Comparison of ENCODE assay signal across 20 cellular contexts in genomic region chr21:46239817-46240325, GRCh38.
"Had no signal": no experiment of that assay in that cellular context is flagged by ENCODE, and none has a peak within 500 bp of the region (broad histone marks: within the 10 kb centered on the region; RNA-seq: fewer than 3 reads in every experiment).

No MANE protein-coding gene starts in this region.

- ATAC-seq: heart right ventricle; left lung; pancreas; stimulated activated naive B cell treated with anti-CD40 and anti-IgM and Interleukin-4, amounts not matched to agents 10 μg/mL and 1 μg/mL and 100 μg/mL, for 72 hours; T-cell; upper lobe of right lung had no signal

- H3K9me3 ChIP-seq: esophagus squamous epithelium, heart right ventricle, left lung, neutrophil, pancreas, sigmoid colon, SK-N-SH, spleen, upper lobe of right lung had no signal

- DNase-seq: activated CD4-positive, alpha-beta T cell treated with anti-CD3 and anti-CD28 coated beads, Interleukin-2, amount 10 ng/mL, durations not matched to agents 24 days and 14 days; activated CD8-positive, alpha-beta memory T cell treated with anti-CD3 and anti-CD28 coated beads, Interleukin-2, amount 50 U/mL, for 48 hours; anterior cingulate cortex; cerebellar nuclear complex; effector CD4-positive, alpha-beta T cell; esophagus squamous epithelium; heart right ventricle; left lung; mammary epithelial cell; naive B cell; pancreas; sigmoid colon; SK-N-SH; spleen; stimulated activated CD4-positive, alpha-beta T cell treated with anti-CD3 and anti-CD28 coated beads, Interleukin-4, amount 100 ng/mL, for 4 hours; stimulated activated naive B cell treated with anti-CD40 and anti-IgM and Interleukin-4, amounts not matched to agents 10 μg/mL and 1 μg/mL and 100 μg/mL, for 72 hours; T-cell; T-helper 9 cell; upper lobe of right lung had no signal

- H3K27me3 ChIP-seq: esophagus squamous epithelium, heart right ventricle, left lung, neutrophil, pancreas, sigmoid colon, spleen, upper lobe of right lung had no signal

- H3K4me1 ChIP-seq: esophagus squamous epithelium, heart right ventricle, left lung, pancreas, spleen, upper lobe of right lung had no signal

- H3K4me3 Mint-ChIP-seq: activated CD4-positive, alpha-beta T cell treated with anti-CD3 and anti-CD28 coated beads, Interleukin-2, amount 10 ng/mL, durations not matched to agents 24 days and 14 days; stimulated activated naive B cell treated with anti-CD40 and anti-IgM and Interleukin-4, amounts not matched to agents 10 μg/mL and 1 μg/mL and 100 μg/mL, for 72 hours; T-cell had no signal

- H3K9me3 Mint-ChIP-seq: activated CD4-positive, alpha-beta T cell treated with anti-CD3 and anti-CD28 coated beads, Interleukin-2, amount 10 ng/mL, durations not matched to agents 24 days and 14 days; naive B cell; stimulated activated naive B cell treated with anti-CD40 and anti-IgM and Interleukin-4, amounts not matched to agents 10 μg/mL and 1 μg/mL and 100 μg/mL, for 72 hours; T-cell had no signal

- H3K27ac ChIP-seq: esophagus squamous epithelium, heart right ventricle, left lung, neutrophil, pancreas, sigmoid colon, spleen, upper lobe of right lung had no signal

- H3K4me3 ChIP-seq: esophagus squamous epithelium, heart right ventricle, left lung, pancreas, sigmoid colon, spleen, upper lobe of right lung had no signal

- H3K27ac Mint-ChIP-seq: activated CD4-positive, alpha-beta T cell treated with anti-CD3 and anti-CD28 coated beads, Interleukin-2, amount 10 ng/mL, durations not matched to agents 24 days and 14 days had no signal

- H3K27me3 Mint-ChIP-seq: activated CD4-positive, alpha-beta T cell treated with anti-CD3 and anti-CD28 coated beads, Interleukin-2, amount 10 ng/mL, durations not matched to agents 24 days and 14 days; naive B cell; stimulated activated naive B cell treated with anti-CD40 and anti-IgM and Interleukin-4, amounts not matched to agents 10 μg/mL and 1 μg/mL and 100 μg/mL, for 72 hours; T-cell had no signal
